8 cellular contexts compared by ENCODE assay signal in genomic region chr1:184658033-184658432, GRCh38.
"Had no signal": no experiment of that assay in that cellular context is flagged by ENCODE, and none has a peak within 500 bp of the region (broad histone marks: within the 10 kb centered on the region; RNA-seq: fewer than 3 reads in every experiment).

No MANE protein-coding gene starts in this region.

- H2AFZ ChIP-seq: GM23248 had no signal

- H3K9me3 Mint-ChIP-seq: HFFc6 had no signal

- H3K9me3 ChIP-seq: HAP-1 had no signal

- H3K4me3 ChIP-seq: GM23248, HAP-1, K562 had no signal

- H3K4me1 ChIP-seq: HAP-1 had no signal

- H3K27ac Mint-ChIP-seq: HFFc6 had no signal

- H3K36me3 ChIP-seq: HAP-1 had no signal

- H3K27ac ChIP-seq: GM23248, HL-60 had no signal

- H3K9ac ChIP-seq: GM23248 had no signal

- H3K4me3 Mint-ChIP-seq: HFFc6 had no signal

- FAIRE-seq: K562 had no signal

- DNase-seq: GM23248, GOT3, H7, HFFc6, IMR-90 had no signal
